Comparison of ENCODE assay signal across 30 cellular contexts in genomic region chr4:131382839-131383238, GRCh38.
"Had no signal": no experiment of that assay in that cellular context is flagged by ENCODE, and none has a peak within 500 bp of the region (broad histone marks: within the 10 kb centered on the region; RNA-seq: fewer than 3 reads in every experiment).

No MANE protein-coding gene starts in this region.

- FAIRE-seq: bronchial epithelial cell, TTC549 had no signal

- H3K4me1 ChIP-seq: ascending aorta had no signal

- DNase-seq: activated B cell treated with CpG ODN at 0.5 μM for 24 hours; activated CD4-positive, alpha-beta memory T cell treated with anti-CD3 and anti-CD28 coated beads, Interleukin-2, amount 10 ng/mL, durations not matched to agents 7 days and 5 days; activated CD4-positive, alpha-beta T cell treated with anti-CD3 and anti-CD28 coated beads for 1 hour; activated CD4-positive, alpha-beta T cell treated with anti-CD3 and anti-CD28 coated beads for 36 hours; activated CD4-positive, alpha-beta T cell treated with anti-CD3 and anti-CD28 coated beads for 48 hours; activated CD4-positive, alpha-beta T cell treated with anti-CD3 and anti-CD28 coated beads, Interleukin-2, amount 10 ng/mL, durations not matched to agents 7 days and 5 days; activated CD4-positive, alpha-beta T cell treated with anti-CD3 and anti-CD28 coated beads, Interleukin-2, amount 50 U/mL, for 48 hours; activated CD8-positive, alpha-beta memory T cell treated with anti-CD3 and anti-CD28 coated beads for 24 hours; activated CD8-positive, alpha-beta memory T cell treated with anti-CD3 and anti-CD28 coated beads, Interleukin-2, amount 10 ng/mL, durations not matched to agents 7 days and 5 days; activated CD8-positive, alpha-beta memory T cell treated with anti-CD3 and anti-CD28 coated beads, Interleukin-2, amount 50 U/mL, for 48 hours; activated CD8-positive, alpha-beta T cell treated with anti-CD3 and anti-CD28 coated beads, Interleukin-2, amount 10 ng/mL, durations not matched to agents 7 days and 5 days; activated effector memory CD4-positive, alpha-beta T cell treated with Interleukin-2 at 50 U/mL for 16 hours; activated gamma-delta T cell; activated naive CD4-positive, alpha-beta T cell treated with anti-CD3 and anti-CD28 coated beads, Interleukin-2, amount 10 ng/mL, durations not matched to agents 7 days and 5 days; activated naive CD4-positive, alpha-beta T cell treated with Interleukin-2 at 50 U/mL for 16 hours; activated naive CD8-positive, alpha-beta T cell treated with anti-CD3 and anti-CD28 coated beads, Interleukin-2, amount 10 ng/mL, durations not matched to agents 7 days and 5 days; activated naive CD8-positive, alpha-beta T cell treated with anti-CD3 and anti-CD28 coated beads, Interleukin-2, amount 50 U/mL, for 24 hours; activated T-cell treated with anti-CD3 and anti-CD28 coated beads, Interleukin-2, amount 50 U/mL, for 24 hours; activated T-cell treated with anti-CD3 and anti-CD28 coated beads, Interleukin-2, amount 50 U/mL, for 48 hours; amygdala; anterior cingulate cortex; caudate nucleus; cerebellar nuclear complex; T-helper 2 cell; T-helper 9 cell had no signal

- H3K27me3 ChIP-seq: ascending aorta, cardiac muscle cell had no signal

- H3K4me3 ChIP-seq: ascending aorta, cardiac muscle cell had no signal

- ATAC-seq: activated CD4-positive, alpha-beta T cell treated with anti-CD3 and anti-CD28 coated beads for 36 hours; activated CD8-positive, alpha-beta memory T cell treated with anti-CD3 and anti-CD28 coated beads, Interleukin-2, amount 10 ng/mL, durations not matched to agents 7 days and 5 days; activated CD8-positive, alpha-beta T cell treated with anti-CD3 and anti-CD28 coated beads, Interleukin-2, amount 10 ng/mL, durations not matched to agents 7 days and 5 days; activated naive CD8-positive, alpha-beta T cell treated with anti-CD3 and anti-CD28 coated beads, Interleukin-2, amount 50 U/mL, for 24 hours had no signal

- H3K36me3 ChIP-seq: ascending aorta, cardiac muscle cell had no signal

- H3K9me3 ChIP-seq: ascending aorta had no signal

- H3K27ac ChIP-seq: ascending aorta, cardiac muscle cell, VCaP had no signal
